ENCODE assay signal across 18 cellular contexts in genomic region chr9:124292696-124293593, GRCh38. TPM values are rescaled to one million over a fixed set of nuclear protein-coding genes. Genes with fewer than 3 reads are reported as not detected.
DNase-seq lines count a peak whose midpoint lies in the region; ATAC-seq, FAIRE-seq and TF ChIP-seq lines count a peak whose summit lies in the region.
"Had no signal": no experiment of that assay in that cellular context is flagged by ENCODE, and none has a peak within 500 bp of the region (broad histone marks: within the 10 kb centered on the region; RNA-seq: fewer than 3 reads in every experiment).

No MANE protein-coding gene starts in this region.

- FAIRE-seq in K562 (lab: Jason Lieb, UNC) (no peak), pancreas (lab: Jason Lieb, UNC) (no peak)

- H3K4me1 Mint-ChIP-seq in nephron, result peaks cover 54% of the 10 kb centered on the region

- H3K4me1 ChIP-seq in K562 (replicated peaks in 1 of 2; ENCODE audit: control insufficient read depth in 2 of 2, insufficient read depth in 2 of 2, low read length in 2 of 2) (peaks cover 0 to 28% of the 10 kb centered on the region in 2 experiments; a peak in 2 of 5 replicates), pancreas (peaks cover 0 to 36% (median 11%) of the 10 kb centered on the region in 3 donors)
- H3K4me1 ChIP-seq: BE2C, parathyroid adenoma had no signal

- TF ChIP-seq CTCF in AG04450 (IDR thresholded peaks at IDR 0.05; ENCODE audit: low read depth, low read length) (no peak), K562 (IDR thresholded peaks at IDR 0.05 in 2 of 3, conservative IDR thresholded peaks at IDR 0.05 in 1 of 3; ENCODE audit: insufficient read depth in 2 of 3, low read depth in 1 of 3, low read length in 3 of 3) (no peak), nephron (IDR thresholded peaks at IDR 0.05; ENCODE audit: unreplicated experiment in 3 of 3) (no peak), pancreas (IDR thresholded peaks at IDR 0.05) (no peak)

- no peak overlapping the region for H2AFZ ChIP-seq in K562 (ENCODE audit: low read depth, low read length)
- H2AFZ ChIP-seq: parathyroid adenoma had no signal

- H3K27me3 Mint-ChIP-seq in nephron (ENCODE audit: low read depth), result peaks cover 3% of the 10 kb centered on the region

- H3K27ac Mint-ChIP-seq in nephron, result peak overlapping the region in 2 of 3 experiments; percentile 5 to 27

- H3K79me2 ChIP-seq in K562 (ENCODE audit: control insufficient read depth, insufficient read depth, low read length), result no peaks in the 10 kb centered on the region
- H3K79me2 ChIP-seq: parathyroid adenoma had no signal

- no peak for TF ChIP-seq POLR2A in K562 (conservative IDR thresholded peaks at IDR 0.05)

- no peaks in the 10 kb centered on the region for H3K36me3 Mint-ChIP-seq in nephron (ENCODE audit: low read depth)

- H3K9me3 Mint-ChIP-seq in nephron, result no peaks in the 10 kb centered on the region

- no peak overlapping the region for H3K4me3 ChIP-seq in AG04450 (ENCODE audit: low read depth, low read length)
- no peak overlapping the region for H3K4me3 ChIP-seq in K562
- no peak overlapping the region for H3K4me3 ChIP-seq in pancreas
- H3K4me3 ChIP-seq: vagina had no signal

- CTCF ChIA-PET in AG04450 (lab: Charles Lee) (interaction anchor here (0.9 to 1.2 kb wide), 2 partner anchors 9 to 13 kb away, joined by 3 to 4 read pairs; no protein-coding TSS in a partner anchor), K562 (lab: Yijun Ruan, JAX; ENCODE audit: low intra/inter-chr PET ratio) (interaction anchor here (1.6 kb wide), 1 partner anchor 166 kb away, joined by 7 read pairs; no protein-coding TSS in a partner anchor)

- DNase-seq in AG04450 (ENCODE audit: low read depth, low spot score) (no peak), M059J (ENCODE audit: low read depth) (peak; percentile 83), K562 (ENCODE audit: extremely low read depth in 1 of 4, low spot score in 3 of 4) (no peak), pancreas (no peak), ACHN (no peak), HCEC 1CT (no peak)
- DNase-seq in stimulated activated CD4-positive, alpha-beta T cell treated with anti-CD3 and anti-CD28 coated beads, Interleukin-1b, Interleukin-23, amount 100 ng/mL, for 48 hours, result no peak
- DNase-seq: activated CD8-positive, alpha-beta memory T cell treated with anti-CD3 and anti-CD28 coated beads, Interleukin-2, amount 50 U/mL, for 48 hours; BE2C; DMS79 treated with DMSO at 0.1 percent for 48 hours; heart right ventricle; NCI-H146; NCI-H526; SHP77; stimulated activated CD8-positive, alpha-beta memory T cell treated with anti-CD3 and anti-CD28 coated beads, Interleukin-4, amount 100 ng/mL, for 48 hours had no signal

- WGBS in K562 (ENCODE audit: insufficient coverage, low coverage, missing lambda C conversion rate), result 48% methylated on average over 12 of the region's 12 CpGs
- 84 to 87% methylated on average over 12 of the region's 12 CpGs for WGBS in pancreas, 2 donors

- H4K20me1 ChIP-seq in K562 (replicated peaks; ENCODE audit: control insufficient read depth, insufficient read depth, low read length), result peaks cover 47% of the 10 kb centered on the region

- H3K9me3 ChIP-seq in AG04450 (ENCODE audit: control insufficient read depth, insufficient read depth, low read length) (no peaks in the 10 kb centered on the region; the same call in 1 of the 2 replicates), K562 (replicated peaks; ENCODE audit: control insufficient read depth, insufficient read depth, low read depth, low read length) (no peaks in the 10 kb centered on the region), pancreas (no peaks in the 10 kb centered on the region)
- H3K9me3 ChIP-seq: BE2C, heart right ventricle, vagina had no signal

- no peak for TF ChIP-seq EP300 in K562 (IDR thresholded peaks at IDR 0.05; ENCODE audit: low read length)

- ATAC-seq in K562 (no peak), pancreas (no peak)

- H3K4me2 ChIP-seq in K562 (ENCODE audit: insufficient read depth, low read length), result no peak overlapping the region

- H3K36me3 ChIP-seq in K562 (ENCODE audit: control insufficient read depth, insufficient read depth, low read length), result no peaks in the 10 kb centered on the region
- H3K36me3 ChIP-seq in pancreas, result no peaks in the 10 kb centered on the region
- H3K36me3 ChIP-seq: BE2C, vagina had no signal

- H3K4me3 Mint-ChIP-seq in nephron, result no peak overlapping the region

- no peaks in the 10 kb centered on the region for H3K27me3 ChIP-seq in AG04450 (ENCODE audit: control insufficient read depth, insufficient read depth, low read length)
- no peaks in the 10 kb centered on the region; a peak in 1 of 5 replicates for H3K27me3 ChIP-seq in K562 (ENCODE audit: control insufficient read depth in 2 of 2, insufficient read depth in 2 of 2, low read length in 2 of 2)
- H3K27me3 ChIP-seq in pancreas, result no peaks in the 10 kb centered on the region
- H3K27me3 ChIP-seq: BE2C, heart right ventricle, vagina had no signal

- in situ Hi-C loops in K562 (cut with MboI), result no loop called here
- in situ Hi-C loops in ACHN (cut with HindIII; ENCODE audit: low pct_ligation_motif_present, low pct_unique_long_range_greater_than_20kb, low sequenced_read_pairs), result no loop called here

- peak overlapping the region in 1 of 2 experiments; percentile 52; a peak in 1 of 4 replicates for H3K9ac ChIP-seq in K562 (ENCODE audit: insufficient read depth in 1 of 2, low read depth in 2 of 2, low read length in 2 of 2)
- H3K9ac ChIP-seq: parathyroid adenoma had no signal

- no peaks in the 10 kb centered on the region for H3K9me1 ChIP-seq in K562 (ENCODE audit: control insufficient read depth, insufficient read depth, low read length)

- BruUV-seq in K562 (replicated peaks; lab: Mats Ljungman, UMichigan), result no TSS peak

- no peak for TF ChIP-seq RAD21 in K562 (CRISPR knock-in tag; conservative IDR thresholded peaks at IDR 0.05 in 1 of 2, IDR thresholded peaks at IDR 0.05 in 1 of 2)

- intact Hi-C loops in K562 (cut with micrococcal nuclease) (no loop called here), pancreas (cut with DNase I) (no loop called here)

- POLR2A ChIA-PET in AG04450 (lab: Yijun Ruan, JAX), result no interaction called here
- POLR2A ChIA-PET in K562 (lab: Yijun Ruan, JAX), result interaction anchor here (0.8 kb wide), 1 partner anchor 27 kb away, joined by 4 read pairs; no protein-coding TSS in a partner anchor

- H3K27ac ChIP-seq in AG04450 (ENCODE audit: low read depth, low read length) (peak overlapping the region; percentile 57), K562 (ENCODE audit: extremely low read depth, low read depth, low read length) (no peak overlapping the region), pancreas (no peak overlapping the region)
- H3K27ac ChIP-seq: parathyroid adenoma, vagina had no signal

TF ChIP-seq in K562, 482 proteins besides CTCF, POLR2A, EP300 and RAD21:
- TF ChIP-seq CBX8 (IDR thresholded peaks at IDR 0.05; ENCODE audit: borderline replicate concordance, extremely low read depth, low read depth, low read length, poor library complexity, severe bottlenecking) (no peak), ZFP36 (IDR thresholded peaks at IDR 0.05; ENCODE audit: low read depth, low read length, partially characterized antibody) (peak; percentile 92), C11orf30 (IDR thresholded peaks at IDR 0.05; ENCODE audit: low read depth) (no peak)

RNA-seq across cellular contexts. Expression of gene NEK6, which starts 35.2 kb away (rescaled TPM):
- 128 and 163 TPM in 2 replicates for polyA plus RNA-seq in AG04450 (2011; rRNA removed)
- 189 and 242 TPM in 2 replicates for polyA minus RNA-seq in AG04450 (2011; rRNA and poly(A)+ RNA removed)
- 51.3 and 88.5 TPM in 2 replicates for total RNA-seq in M059J (2014; rRNA removed; shearing (Covaris generic))
- total RNA-seq in K562 (2011; cell fraction: chromatin; rRNA removed; ENCODE audit: low replicate concordance), result 11.0 and 26.4 TPM in 2 replicates
- total RNA-seq in K562 (2011; cell fraction: nucleolus; rRNA removed), result 6.4 and 7.7 TPM in 2 replicates
- total RNA-seq in K562 (2011; cell fraction: nucleoplasm; rRNA removed), result 8.4 and 9.9 TPM in 2 replicates
- 8.0 and 11.4 TPM in 2 replicates for total RNA-seq in K562 (2014; rRNA removed)
- total RNA-seq in K562 (2014; rRNA removed; fragmentation: Illumina TruSeq; extraction: Trizol), result 6.1 and 6.9 TPM in 2 replicates
- 7.9 and 8.4 TPM in 2 replicates for total RNA-seq in K562 (2015; rRNA removed; fragmentation: Illumina TruSeq; extraction: Trizol)
- total RNA-seq in K562 (2021), result 19.0 and 19.7 TPM in 2 replicates
- polyA plus RNA-seq in K562 (2011; rRNA removed), result 12.1 and 27.8 TPM in 2 replicates
- polyA plus RNA-seq in K562 (2011; cell fraction: cytosol; rRNA removed), result 20.4 and 25.6 TPM in 2 replicates
- 13.6 and 24.6 TPM in 2 replicates for polyA plus RNA-seq in K562 (2011; cell fraction: nucleus; rRNA removed)
- 8.5 and 12.5 TPM in 2 replicates for polyA plus RNA-seq in K562 (2012)
- polyA plus RNA-seq in K562 (2014; fragmentation: Illumina TruSeq; extraction: Trizol), result 12.5 and 12.9 TPM in 2 replicates
- polyA plus RNA-seq in K562 (2014; fragmentation: Nextera tagmentation; extraction: Ambion mirVana), result 1 to 10 TPM; 3.1 to 3.5 TPM
- polyA plus RNA-seq in K562 (2014; rRNA removed), result 9.5 and 13.1 TPM in 2 replicates
- polyA minus RNA-seq in K562 (2011; rRNA and poly(A)+ RNA removed), result 24.9 and 49.3 TPM in 2 replicates
- 10.0 and 18.9 TPM in 2 replicates for polyA minus RNA-seq in K562 (2011; cell fraction: cytosol; rRNA and poly(A)+ RNA removed)
- 4.8 and 27.3 TPM in 2 replicates for polyA minus RNA-seq in K562 (2011; cell fraction: nucleus; rRNA and poly(A)+ RNA removed)
- 10 to 100 TPM; 25.1 to 67.0 (median 34.2) TPM for total RNA-seq in pancreas
- polyA plus RNA-seq in pancreas, result 10 to 100 TPM in 1 of 2 donors, 1 to 10 TPM in 1; 7.8 to 12.5 TPM
